8 cellular contexts compared by ENCODE assay signal in the genomic region with DNA sequence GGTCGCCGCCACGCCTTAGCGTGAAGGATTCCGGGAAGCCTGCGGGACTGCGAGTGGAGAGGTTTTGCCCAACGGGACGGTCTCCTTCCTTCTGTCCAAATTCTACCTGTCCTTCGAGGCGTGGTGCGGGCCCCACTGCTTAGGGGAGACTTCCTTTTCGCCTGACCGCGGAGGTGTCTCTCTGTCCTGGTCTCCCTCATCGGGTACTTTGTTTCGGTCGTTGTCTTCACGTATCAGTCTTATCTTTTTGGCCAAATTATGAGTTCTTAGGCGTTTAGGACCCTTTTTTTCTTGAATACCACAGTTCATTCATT. TPM values are rescaled to one million over a fixed set of nuclear protein-coding genes. Genes with fewer than 3 reads are reported as not detected.
DNase-seq lines count a peak whose midpoint lies in the region; ATAC-seq and TF ChIP-seq lines count a peak whose summit lies in the region.

No MANE protein-coding gene starts in this region.

- peak overlapping the region; percentile 91 for H3K27ac Mint-ChIP-seq in activated T-cell treated with anti-CD3 and anti-CD28 coated beads, Interleukin-2, amount 50 U/mL, for 72 hours

- peak overlapping the region; percentile 91 for H3K27ac ChIP-seq in WERI-Rb-1
- H3K27ac ChIP-seq in temporal lobe (ENCODE audit: low read depth, low read length): peak overlapping the region; percentile 63

- H3K4me3 ChIP-seq in WERI-Rb-1 (ENCODE audit: low read depth, low read length) (peak overlapping the region; percentile 90), iPS-15b (ENCODE audit: low read depth, low read length) (peak overlapping the region; percentile 99)

- peak overlapping the region; percentile 70 for H3K9ac ChIP-seq in iPS-15b (ENCODE audit: low read depth, low read length)

- no peaks in the 10 kb centered on the region for H3K9me3 Mint-ChIP-seq in activated T-cell treated with anti-CD3 and anti-CD28 coated beads, Interleukin-2, amount 50 U/mL, for 72 hours

- H3K4me1 Mint-ChIP-seq in activated T-cell treated with anti-CD3 and anti-CD28 coated beads, Interleukin-2, amount 50 U/mL, for 72 hours (ENCODE audit: low read depth): peaks cover 37% of the 10 kb centered on the region

- in situ Hi-C loops in GM13977 (cut with MboI; ENCODE audit: low pct_unique_long_range_greater_than_20kb, low sequenced_read_pairs, unreplicated experiment): no loop called here

- H3K27me3 ChIP-seq in WERI-Rb-1 (ENCODE audit: insufficient read depth, low read depth, severe bottlenecking) (no peaks in the 10 kb centered on the region), iPS-15b (ENCODE audit: control insufficient read depth, insufficient read depth, low read length) (no peaks in the 10 kb centered on the region)

- CTCF ChIA-PET in GM10248 (lab: Yijun Ruan, JAX): interaction anchor here (0.8 to 4.9 kb wide), 9 partner anchors 10 to 201 kb away, joined by 3 to 29 read pairs (median 6); a partner anchor contains a TSS

- TF ChIP-seq CTCF in WERI-Rb-1 (IDR thresholded peaks at IDR 0.05; ENCODE audit: low read depth, low read length) (no peak), GM10248 (IDR thresholded peaks at IDR 0.05; ENCODE audit: control extremely low read depth, extremely low read depth, low read depth, missing control alignments) (no peak), GM13977 (IDR thresholded peaks at IDR 0.05; ENCODE audit: extremely low read depth, insufficient read depth, missing control alignments) (no peak)

- no peaks in the 10 kb centered on the region for H3K27me3 Mint-ChIP-seq in activated T-cell treated with anti-CD3 and anti-CD28 coated beads, Interleukin-2, amount 50 U/mL, for 72 hours (ENCODE audit: low read depth)

- H3K36me3 ChIP-seq in WERI-Rb-1: peaks cover 19% of the 10 kb centered on the region
- no peaks in the 10 kb centered on the region for H3K36me3 ChIP-seq in iPS-15b (ENCODE audit: control insufficient read depth, insufficient read depth, low read length)

- peak overlapping the region; percentile 94 for H3K4me3 Mint-ChIP-seq in activated T-cell treated with anti-CD3 and anti-CD28 coated beads, Interleukin-2, amount 50 U/mL, for 72 hours

- DNase-seq in activated T-cell treated with anti-CD3 and anti-CD28 coated beads, Interleukin-2, amount 50 U/mL, for 72 hours: no peak
- no peak for DNase-seq in activated T-cell treated with anti-CD3 and anti-CD28 coated beads for 4 hours
- DNase-seq in WERI-Rb-1: no peak
- DNase-seq in GM10248 (ENCODE audit: extremely low spot score): no peak
- no peak for DNase-seq in NCI-H1417 treated with DMSO at 0.1 percent for 48 hours (lab: John Stamatoyannopoulos, UW)
- DNase-seq in GM13977 (ENCODE audit: low spot score): no peak

- no peaks in the 10 kb centered on the region for H3K9me3 ChIP-seq in WERI-Rb-1 (ENCODE audit: severe bottlenecking)
- no peaks in the 10 kb centered on the region for H3K9me3 ChIP-seq in iPS-15b (ENCODE audit: control insufficient read depth, insufficient read depth, low read length)

- POLR2A ChIA-PET in GM10248 (lab: Yijun Ruan, JAX): interaction anchor here (0.8 to 1.8 kb wide), 5 partner anchors 10 to 29 kb away, joined by 3 to 10 read pairs (median 5); a partner anchor contains a TSS

- peak in 1 of 2 donors; percentile 3 for ATAC-seq in activated T-cell treated with anti-CD3 and anti-CD28 coated beads, Interleukin-2, amount 50 U/mL, for 72 hours (replicated peaks in 1 of 2)

- peaks cover 2 to 7% of the 10 kb centered on the region in 2 donors for H3K36me3 Mint-ChIP-seq in activated T-cell treated with anti-CD3 and anti-CD28 coated beads, Interleukin-2, amount 50 U/mL, for 72 hours (ENCODE audit: insufficient read depth in 2 of 2)

- H3K4me1 ChIP-seq in iPS-15b (ENCODE audit: control insufficient read depth, insufficient read depth, low read length): peaks cover 7% of the 10 kb centered on the region

RNA-seq across cellular contexts. Expression of a gene that starts 0.4 kb away (rescaled TPM):
- total RNA-seq in activated T-cell treated with anti-CD3 and anti-CD28 coated beads, Interleukin-2, amount 50 U/mL, for 72 hours: 10 to 100 TPM; 31.9 to 34.1 TPM
- 20.2 TPM for total RNA-seq in temporal lobe

RNA-seq across cellular contexts. Expression of a gene that starts 14.6 kb away (rescaled TPM):
- total RNA-seq in activated T-cell treated with anti-CD3 and anti-CD28 coated beads, Interleukin-2, amount 50 U/mL, for 72 hours: 10 to 100 TPM; 21.0 to 21.1 TPM
- total RNA-seq in temporal lobe: 7.9 TPM

RNA-seq across cellular contexts. Expression of a gene that starts 20.1 kb away (rescaled TPM):
- 10 to 100 TPM; 63.8 to 81.9 TPM for total RNA-seq in activated T-cell treated with anti-CD3 and anti-CD28 coated beads, Interleukin-2, amount 50 U/mL, for 72 hours
- total RNA-seq in temporal lobe: 10.6 TPM

RNA-seq across cellular contexts. Expression of a gene that starts 27.1 kb away (rescaled TPM):
- total RNA-seq in activated T-cell treated with anti-CD3 and anti-CD28 coated beads, Interleukin-2, amount 50 U/mL, for 72 hours: under 1 TPM; 0.09 to 0.24 TPM
- total RNA-seq in temporal lobe: 3.0 TPM

RNA-seq across cellular contexts. Expression of a gene that starts 37.1 kb away (rescaled TPM):
- 10 to 100 TPM; 31.6 to 42.5 TPM for total RNA-seq in activated T-cell treated with anti-CD3 and anti-CD28 coated beads, Interleukin-2, amount 50 U/mL, for 72 hours
- total RNA-seq in temporal lobe: 3.9 TPM
